In genomic region chrX:119693996-119694451, GRCh38 we compare ENCODE assay signal across 8 cellular contexts. TPM values are rescaled to one million over a fixed set of nuclear protein-coding genes. Genes with fewer than 3 reads are reported as not detected.
A peak's percentile ranks its signal among the peaks of the same experiment; 100 is the strongest.
DNase-seq lines count a peak whose midpoint lies in the region; ATAC-seq and TF ChIP-seq lines count a peak whose summit lies in the region.

No MANE protein-coding gene starts in this region.

- H3K4me3 ChIP-seq in GM08714 (ENCODE audit: low read length) (peak overlapping the region; percentile 89; the same call in 1 of the 2 replicates), gastroesophageal sphincter (peak overlapping the region; percentile 65 to 78), trophoblast cell (ENCODE audit: low read depth, low read length) (peak overlapping the region; percentile 81)

- no peak overlapping the region for H4K12ac ChIP-seq in trophoblast cell (ENCODE audit: low read depth, low read length)

- no peak overlapping the region for H4K91ac ChIP-seq in trophoblast cell (ENCODE audit: low read depth, low read length)

- H3K27ac ChIP-seq in gastroesophageal sphincter: peak overlapping the region in 3 of 4 donors; percentile 86 to 91 (median 90)
- H3K27ac ChIP-seq in trophoblast cell (ENCODE audit: low read depth, low read length): no peak overlapping the region

- no peaks in the 10 kb centered on the region for H3K36me3 Mint-ChIP-seq in chondrocyte (ENCODE audit: low read depth)

- peaks cover 7% of the 10 kb centered on the region for H3K9me3 Mint-ChIP-seq in chondrocyte (ENCODE audit: low read depth)

- no peak overlapping the region for H2AK5ac ChIP-seq in trophoblast cell (ENCODE audit: low read length)

- peaks cover 8% of the 10 kb centered on the region for H3K79me2 ChIP-seq in trophoblast cell (ENCODE audit: control insufficient read depth, insufficient read depth, low read length, poor library complexity)

- WGBS in gastroesophageal sphincter (ENCODE audit: low coverage in 1 of 2), 2 donors: no CpG with 5 or more reads among the region's 23 CpGs
- WGBS in trophoblast cell (ENCODE audit: extremely low coverage, insufficient coverage, insufficient read length): no CpG with 5 or more reads among the region's 23 CpGs

- H3K4ac ChIP-seq in trophoblast cell (ENCODE audit: low read depth, low read length): no peak overlapping the region

- peak overlapping the region; percentile 8 for H4K8ac ChIP-seq in trophoblast cell (ENCODE audit: low read depth, low read length)

- H3K36me3 ChIP-seq in gastroesophageal sphincter (no peaks in the 10 kb centered on the region), trophoblast cell (ENCODE audit: control insufficient read depth in 1 of 2, insufficient read depth in 2 of 2, low read length in 2 of 2) (no peaks in the 10 kb centered on the region)

- no peak for TF ChIP-seq POLR2A in gastroesophageal sphincter (IDR thresholded peaks at IDR 0.05)

- H3K27me3 Mint-ChIP-seq in chondrocyte (ENCODE audit: low read depth): no peaks in the 10 kb centered on the region

- peak overlapping the region; percentile 71 for H3K4me2 ChIP-seq in trophoblast cell (ENCODE audit: low read length)

- no peak for TF ChIP-seq EP300 in gastroesophageal sphincter (IDR thresholded peaks at IDR 0.05)

- peaks cover 0 to 23% (median 0%) of the 10 kb centered on the region in 3 donors for H3K4me1 ChIP-seq in gastroesophageal sphincter
- peaks cover 3 to 9% of the 10 kb centered on the region in 2 experiments for H3K4me1 ChIP-seq in trophoblast cell (ENCODE audit: control insufficient read depth in 1 of 2, insufficient read depth in 2 of 2, low read length in 2 of 2)

- no peak overlapping the region for H3K14ac ChIP-seq in trophoblast cell (ENCODE audit: low read length)

- H3K9ac ChIP-seq in trophoblast cell (ENCODE audit: low read length): no peak overlapping the region

- H2BK5ac ChIP-seq in trophoblast cell (ENCODE audit: low read depth, low read length, poor library complexity): no peak overlapping the region

- H3K9me3 ChIP-seq in gastroesophageal sphincter (no peaks in the 10 kb centered on the region), trophoblast cell (ENCODE audit: insufficient read depth, low read depth, low read length) (no peaks in the 10 kb centered on the region)

- peaks cover 10% of the 10 kb centered on the region for H3K79me1 ChIP-seq in trophoblast cell (ENCODE audit: low read length)

- ATAC-seq in gastroesophageal sphincter (no peak), left lobe of liver (no peak)

- peaks cover 20% of the 10 kb centered on the region for H3K4me1 Mint-ChIP-seq in chondrocyte (ENCODE audit: low read depth)

- H2BK120ac ChIP-seq in trophoblast cell (ENCODE audit: insufficient read depth, low read length, poor library complexity): no peak overlapping the region

- DNase-seq in Kasumi-1 (lab: John Stamatoyannopoulos, UW): peak; percentile 17 to 41
- DNase-seq in trophoblast cell: no peak
- DNase-seq in CD1c-positive myeloid dendritic cell (ENCODE audit: extremely low spot score): no peak
- no peak for DNase-seq in NK-92 treated with Interleukin-12 subunit alpha and Interleukin-12 subunit beta, amount 100 ng/mL, for 24 hours (lab: John Stamatoyannopoulos, UW)
- no peak for DNase-seq in chondrocyte (ENCODE audit: low spot score)
- DNase-seq in left lobe of liver (ENCODE audit: low spot score): no peak

- H3K4me3 Mint-ChIP-seq in chondrocyte (ENCODE audit: unreplicated experiment): no peak overlapping the region

- no peak overlapping the region for H3K18ac ChIP-seq in trophoblast cell (ENCODE audit: low read length)

- no peak overlapping the region for H2AFZ ChIP-seq in trophoblast cell (ENCODE audit: insufficient read depth, low read length, poor library complexity)

- no peak overlapping the region for H3K23ac ChIP-seq in trophoblast cell (ENCODE audit: low read length)

- H3K27ac Mint-ChIP-seq in chondrocyte (ENCODE audit: unreplicated experiment): no peak overlapping the region

- H3K27me3 ChIP-seq in gastroesophageal sphincter: no peaks in the 10 kb centered on the region
- H3K27me3 ChIP-seq in trophoblast cell (ENCODE audit: insufficient read depth, low read length): no peaks in the 10 kb centered on the region

- TF ChIP-seq CTCF in gastroesophageal sphincter (IDR thresholded peaks at IDR 0.05) (no peak), chondrocyte (IDR thresholded peaks at IDR 0.05) (no peak)

- H2BK12ac ChIP-seq in trophoblast cell (ENCODE audit: low read length): no peak overlapping the region

RNA-seq across cellular contexts. Expression of gene SEPTIN6, which starts 1.1 kb away (rescaled TPM):
- total RNA-seq in gastroesophageal sphincter: 10 to 100 TPM; 19.3 to 97.9 (median 40.6) TPM
- polyA plus RNA-seq in trophoblast cell (2013): 83.6 and 84.6 TPM in 2 replicates
- total RNA-seq in chondrocyte: 29.0 to 32.5 TPM (median 29.1 TPM) in 3 replicates
- 13.7 TPM for total RNA-seq in left lobe of liver

Comparison
In these comparisons a context has a peak if more than half of its experiments do, and no peak if none do; other contexts are left out.
1. DNase-seq: peak in Kasumi-1 (2 of 2); none in trophoblast cell (0 of 2), CD1c-positive myeloid dendritic cell (single experiment), NK-92 treated with Interleukin-12 subunit alpha and Interleukin-12 subunit beta, amount 100 ng/mL, for 24 hours (single experiment), chondrocyte (single experiment) and left lobe of liver (single experiment).
2. Peak in every context shown above with its lines, with median percentiles within 50 percentile points of each other: H3K4me3 ChIP-seq.